ENCODE assay signal across 10 cellular contexts in the genomic region with DNA sequence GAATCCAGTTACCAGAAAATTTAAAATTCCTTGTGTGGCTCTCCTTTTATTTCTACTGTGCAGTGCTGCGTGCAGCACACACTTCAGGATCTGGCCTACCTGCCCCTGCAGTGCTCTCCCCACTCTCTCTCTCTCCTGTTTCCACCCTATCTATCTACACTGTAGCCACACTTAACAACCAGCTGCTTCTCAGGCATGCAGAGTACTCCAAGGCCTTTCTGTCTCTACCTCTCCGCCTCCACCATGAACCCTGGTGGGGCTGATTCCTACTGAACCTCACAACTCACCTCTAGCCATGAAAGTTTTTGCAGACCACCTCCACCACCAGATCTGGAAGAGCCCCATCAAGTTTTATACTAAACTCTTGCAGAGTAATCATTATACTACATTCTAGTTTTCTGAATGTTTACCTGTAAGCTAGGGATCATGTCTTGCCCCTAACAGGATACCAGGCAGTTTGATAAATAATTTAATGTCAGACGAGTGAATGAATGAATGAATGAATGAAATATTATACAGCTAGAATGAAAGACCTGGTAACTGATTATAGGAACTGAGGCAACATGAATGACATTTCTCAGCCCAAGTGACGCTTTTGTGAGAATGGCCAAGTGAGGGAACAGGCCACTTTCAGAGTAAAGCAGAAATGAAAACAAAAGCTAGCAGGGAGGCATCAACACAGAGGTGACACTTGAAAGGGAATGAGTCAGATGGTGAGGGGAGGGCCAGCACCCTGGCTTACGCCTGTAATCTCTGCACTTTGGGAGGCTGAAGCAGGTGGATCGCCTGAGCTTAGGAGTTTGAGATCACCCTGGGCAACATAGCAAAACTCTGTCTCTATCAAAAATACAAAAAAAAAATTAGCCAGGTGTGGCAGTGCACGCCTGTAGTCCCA.
DNase-seq lines count a peak whose midpoint lies in the region; ATAC-seq and TF ChIP-seq lines count a peak whose summit lies in the region.
"Had no signal": no experiment of that assay in that cellular context is flagged by ENCODE, and none has a peak within 500 bp of the region (broad histone marks: within the 10 kb centered on the region; RNA-seq: fewer than 3 reads in every experiment).

No MANE protein-coding gene starts in this region.

- no peaks in the 10 kb centered on the region for H3K36me3 ChIP-seq in testis (ENCODE audit: low read depth, missing control alignments)

- no peaks in the 10 kb centered on the region for H3K27me3 ChIP-seq in testis

- peaks cover 36% of the 10 kb centered on the region for H3K4me1 Mint-ChIP-seq in memory B cell

- H3K27ac Mint-ChIP-seq in memory B cell: peak overlapping the region; percentile 52

- no peak for DNase-seq in memory B cell (ENCODE audit: low spot score in 2 of 2)
- DNase-seq in testis: no peak
- no peak for DNase-seq in ACHN
- DNase-seq in dermis blood vessel endothelial cell: no peak
- DNase-seq in medulla oblongata (ENCODE audit: extremely low spot score): no peak

- H3K9me3 ChIP-seq in testis: no peaks in the 10 kb centered on the region

- no peak overlapping the region for H3K27ac ChIP-seq in testis
- H3K27ac ChIP-seq: parathyroid adenoma had no signal

- TF ChIP-seq CTCF in testis (IDR thresholded peaks at IDR 0.05): no peak

- no peak for TF ChIP-seq POLR2A in testis (IDR thresholded peaks at IDR 0.05)

- 91 to 96% methylated on average over 7 of the region's 7 CpGs for WGBS in testis, 2 donors

- peaks cover 6% of the 10 kb centered on the region for H3K9me3 Mint-ChIP-seq in memory B cell

- no peak overlapping the region for H3K4me3 ChIP-seq in testis

- H3K27me3 Mint-ChIP-seq in memory B cell: no peaks in the 10 kb centered on the region

- H3K4me1 ChIP-seq in testis: no peaks in the 10 kb centered on the region
- H3K4me1 ChIP-seq: parathyroid adenoma had no signal

- peaks cover 32% of the 10 kb centered on the region for H3K36me3 Mint-ChIP-seq in memory B cell

- ATAC-seq in GM18499 (IDR thresholded peaks at IDR 0.05; ENCODE audit: insufficient read depth, unreplicated experiment) (peak; percentile 97), GM21528 (IDR thresholded peaks at IDR 0.05; ENCODE audit: low FRiP score, unreplicated experiment) (peak; percentile 84), HG03558 (IDR thresholded peaks at IDR 0.05; ENCODE audit: extremely low read depth, unreplicated experiment) (peak; percentile 98), memory B cell (ENCODE audit: low read depth) (peak; percentile 80)
- ATAC-seq: Panc1 had no signal

- intact Hi-C loops in testis (cut with DNase I; ENCODE audit: low total_unique reads): no loop called here

- in situ Hi-C loops in ACHN (cut with HindIII; ENCODE audit: low pct_ligation_motif_present, low pct_unique_long_range_greater_than_20kb, low sequenced_read_pairs): no loop called here

- no peak overlapping the region for H3K4me3 Mint-ChIP-seq in memory B cell
